1 cellular context compared by ENCODE assay signal in the genomic region with DNA sequence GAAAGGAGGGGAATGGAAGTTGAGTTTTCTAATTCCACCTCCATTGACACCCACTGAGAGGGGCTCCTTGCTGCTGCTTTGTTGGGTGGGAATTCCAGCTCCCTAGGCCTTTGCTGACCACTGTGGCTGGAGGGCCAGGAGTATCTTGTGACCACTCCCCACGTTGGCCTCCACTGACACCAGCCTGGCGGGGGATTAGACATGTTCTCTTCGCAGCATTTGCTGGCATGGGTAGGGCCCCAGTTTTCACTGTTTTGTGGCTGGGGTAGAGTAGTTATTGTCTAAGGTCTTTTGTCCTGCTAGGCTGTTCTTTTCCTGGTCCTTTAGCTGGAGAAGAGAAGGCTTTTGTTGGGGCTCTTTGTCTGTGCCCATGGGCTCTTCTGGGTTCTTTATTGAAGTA.
TF ChIP-seq lines count a peak whose summit lies in the region.

No MANE protein-coding gene starts in this region.

TF ChIP-seq in GM23338, 12 proteins besides CTCF, POLR2A, EP300 and RAD21 (continued from another document):
- TF ChIP-seq, protein P1, sequence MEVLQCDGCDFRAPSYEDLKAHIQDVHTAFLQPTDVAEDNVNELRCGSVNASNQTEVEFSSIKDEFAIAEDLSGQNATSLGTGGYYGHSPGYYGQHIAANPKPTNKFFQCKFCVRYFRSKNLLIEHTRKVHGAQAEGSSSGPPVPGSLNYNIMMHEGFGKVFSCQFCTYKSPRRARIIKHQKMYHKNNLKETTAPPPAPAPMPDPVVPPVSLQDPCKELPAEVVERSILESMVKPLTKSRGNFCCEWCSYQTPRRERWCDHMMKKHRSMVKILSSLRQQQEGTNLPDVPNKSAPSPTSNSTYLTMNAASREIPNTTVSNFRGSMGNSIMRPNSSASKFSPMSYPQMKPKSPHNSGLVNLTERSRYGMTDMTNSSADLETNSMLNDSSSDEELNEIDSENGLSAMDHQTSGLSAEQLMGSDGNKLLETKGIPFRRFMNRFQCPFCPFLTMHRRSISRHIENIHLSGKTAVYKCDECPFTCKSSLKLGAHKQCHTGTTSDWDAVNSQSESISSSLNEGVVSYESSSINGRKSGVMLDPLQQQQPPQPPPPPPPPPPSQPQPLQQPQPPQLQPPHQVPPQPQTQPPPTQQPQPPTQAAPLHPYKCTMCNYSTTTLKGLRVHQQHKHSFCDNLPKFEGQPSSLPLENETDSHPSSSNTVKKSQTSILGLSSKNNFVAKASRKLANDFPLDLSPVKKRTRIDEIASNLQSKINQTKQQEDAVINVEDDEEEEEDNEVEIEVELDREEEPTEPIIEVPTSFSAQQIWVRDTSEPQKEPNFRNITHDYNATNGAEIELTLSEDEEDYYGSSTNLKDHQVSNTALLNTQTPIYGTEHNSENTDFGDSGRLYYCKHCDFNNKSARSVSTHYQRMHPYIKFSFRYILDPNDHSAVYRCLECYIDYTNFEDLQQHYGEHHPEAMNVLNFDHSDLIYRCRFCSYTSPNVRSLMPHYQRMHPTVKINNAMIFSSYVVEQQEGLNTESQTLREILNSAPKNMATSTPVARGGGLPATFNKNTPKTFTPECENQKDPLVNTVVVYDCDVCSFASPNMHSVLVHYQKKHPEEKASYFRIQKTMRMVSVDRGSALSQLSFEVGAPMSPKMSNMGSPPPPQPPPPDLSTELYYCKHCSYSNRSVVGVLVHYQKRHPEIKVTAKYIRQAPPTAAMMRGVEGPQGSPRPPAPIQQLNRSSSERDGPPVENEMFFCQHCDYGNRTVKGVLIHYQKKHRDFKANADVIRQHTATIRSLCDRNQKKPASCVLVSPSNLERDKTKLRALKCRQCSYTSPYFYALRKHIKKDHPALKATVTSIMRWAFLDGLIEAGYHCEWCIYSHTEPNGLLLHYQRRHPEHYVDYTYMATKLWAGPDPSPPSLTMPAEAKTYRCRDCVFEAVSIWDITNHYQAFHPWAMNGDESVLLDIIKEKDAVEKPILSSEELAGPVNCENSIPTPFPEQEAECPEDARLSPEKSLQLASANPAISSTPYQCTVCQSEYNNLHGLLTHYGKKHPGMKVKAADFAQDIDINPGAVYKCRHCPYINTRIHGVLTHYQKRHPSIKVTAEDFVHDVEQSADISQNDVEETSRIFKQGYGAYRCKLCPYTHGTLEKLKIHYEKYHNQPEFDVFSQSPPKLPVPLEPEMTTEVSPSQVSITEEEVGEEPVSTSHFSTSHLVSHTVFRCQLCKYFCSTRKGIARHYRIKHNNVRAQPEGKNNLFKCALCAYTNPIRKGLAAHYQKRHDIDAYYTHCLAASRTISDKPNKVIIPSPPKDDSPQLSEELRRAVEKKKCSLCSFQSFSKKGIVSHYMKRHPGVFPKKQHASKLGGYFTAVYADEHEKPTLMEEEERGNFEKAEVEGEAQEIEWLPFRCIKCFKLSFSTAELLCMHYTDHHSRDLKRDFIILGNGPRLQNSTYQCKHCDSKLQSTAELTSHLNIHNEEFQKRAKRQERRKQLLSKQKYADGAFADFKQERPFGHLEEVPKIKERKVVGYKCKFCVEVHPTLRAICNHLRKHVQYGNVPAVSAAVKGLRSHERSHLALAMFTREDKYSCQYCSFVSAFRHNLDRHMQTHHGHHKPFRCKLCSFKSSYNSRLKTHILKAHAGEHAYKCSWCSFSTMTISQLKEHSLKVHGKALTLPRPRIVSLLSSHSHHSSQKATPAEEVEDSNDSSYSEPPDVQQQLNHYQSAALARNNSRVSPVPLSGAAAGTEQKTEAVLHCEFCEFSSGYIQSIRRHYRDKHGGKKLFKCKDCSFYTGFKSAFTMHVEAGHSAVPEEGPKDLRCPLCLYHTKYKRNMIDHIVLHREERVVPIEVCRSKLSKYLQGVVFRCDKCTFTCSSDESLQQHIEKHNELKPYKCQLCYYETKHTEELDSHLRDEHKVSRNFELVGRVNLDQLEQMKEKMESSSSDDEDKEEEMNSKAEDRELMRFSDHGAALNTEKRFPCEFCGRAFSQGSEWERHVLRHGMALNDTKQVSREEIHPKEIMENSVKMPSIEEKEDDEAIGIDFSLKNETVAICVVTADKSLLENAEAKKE (CRISPR knock-in tag; IDR thresholded peaks at IDR 0.05), result no peak
- TF ChIP-seq EZH2 (IDR thresholded peaks at IDR 0.05; ENCODE audit: low read depth, unreplicated experiment) (no peak), CREB1 (CRISPR knock-in tag; IDR thresholded peaks at IDR 0.05; ENCODE audit: low read depth) (no peak), NANOG (IDR thresholded peaks at IDR 0.05; ENCODE audit: borderline replicate concordance) (no peak), JUNB (IDR thresholded peaks at IDR 0.05; ENCODE audit: unreplicated experiment) (no peak), POLR2AphosphoS5 (IDR thresholded peaks at IDR 0.05; ENCODE audit: low read depth) (no peak)
- TF ChIP-seq, protein P2, sequence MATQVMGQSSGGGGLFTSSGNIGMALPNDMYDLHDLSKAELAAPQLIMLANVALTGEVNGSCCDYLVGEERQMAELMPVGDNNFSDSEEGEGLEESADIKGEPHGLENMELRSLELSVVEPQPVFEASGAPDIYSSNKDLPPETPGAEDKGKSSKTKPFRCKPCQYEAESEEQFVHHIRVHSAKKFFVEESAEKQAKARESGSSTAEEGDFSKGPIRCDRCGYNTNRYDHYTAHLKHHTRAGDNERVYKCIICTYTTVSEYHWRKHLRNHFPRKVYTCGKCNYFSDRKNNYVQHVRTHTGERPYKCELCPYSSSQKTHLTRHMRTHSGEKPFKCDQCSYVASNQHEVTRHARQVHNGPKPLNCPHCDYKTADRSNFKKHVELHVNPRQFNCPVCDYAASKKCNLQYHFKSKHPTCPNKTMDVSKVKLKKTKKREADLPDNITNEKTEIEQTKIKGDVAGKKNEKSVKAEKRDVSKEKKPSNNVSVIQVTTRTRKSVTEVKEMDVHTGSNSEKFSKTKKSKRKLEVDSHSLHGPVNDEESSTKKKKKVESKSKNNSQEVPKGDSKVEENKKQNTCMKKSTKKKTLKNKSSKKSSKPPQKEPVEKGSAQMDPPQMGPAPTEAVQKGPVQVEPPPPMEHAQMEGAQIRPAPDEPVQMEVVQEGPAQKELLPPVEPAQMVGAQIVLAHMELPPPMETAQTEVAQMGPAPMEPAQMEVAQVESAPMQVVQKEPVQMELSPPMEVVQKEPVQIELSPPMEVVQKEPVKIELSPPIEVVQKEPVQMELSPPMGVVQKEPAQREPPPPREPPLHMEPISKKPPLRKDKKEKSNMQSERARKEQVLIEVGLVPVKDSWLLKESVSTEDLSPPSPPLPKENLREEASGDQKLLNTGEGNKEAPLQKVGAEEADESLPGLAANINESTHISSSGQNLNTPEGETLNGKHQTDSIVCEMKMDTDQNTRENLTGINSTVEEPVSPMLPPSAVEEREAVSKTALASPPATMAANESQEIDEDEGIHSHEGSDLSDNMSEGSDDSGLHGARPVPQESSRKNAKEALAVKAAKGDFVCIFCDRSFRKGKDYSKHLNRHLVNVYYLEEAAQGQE (IDR thresholded peaks at IDR 0.05; ENCODE audit: unreplicated experiment), result no peak
